9 cellular contexts compared by ENCODE assay signal in the genomic region with DNA sequence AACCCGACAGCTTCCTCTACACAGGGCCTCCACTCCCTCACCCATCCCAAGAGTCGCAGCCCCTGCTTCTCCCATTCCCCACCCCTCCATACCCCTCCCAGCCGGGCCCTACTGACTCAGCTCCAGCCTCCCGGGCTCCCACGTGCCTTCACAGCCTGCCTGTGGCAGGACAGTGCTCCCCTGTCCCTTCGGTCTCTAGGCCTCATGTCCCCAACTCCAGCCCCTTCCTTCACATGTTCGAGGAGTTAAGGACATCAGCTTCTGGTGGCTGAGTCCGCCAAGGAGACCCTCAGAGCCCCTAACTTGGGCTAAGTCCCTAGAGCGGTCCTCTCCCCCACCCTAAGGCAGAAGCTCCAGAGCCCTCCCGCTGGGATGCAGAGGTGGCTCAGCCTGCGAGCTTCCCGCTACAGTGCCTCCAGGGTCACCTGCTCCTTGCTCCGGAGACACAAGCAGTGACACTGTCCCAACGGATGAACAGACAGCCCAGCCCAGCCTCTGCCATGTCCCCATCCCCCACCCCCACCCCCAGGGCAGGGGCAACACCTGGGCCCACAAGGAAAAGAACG. TPM values are rescaled to one million over a fixed set of nuclear protein-coding genes. Genes with fewer than 3 reads are reported as not detected.
DNase-seq lines count a peak whose midpoint lies in the region; ATAC-seq, FAIRE-seq and TF ChIP-seq lines count a peak whose summit lies in the region.
"Had no signal": no experiment of that assay in that cellular context is flagged by ENCODE, and none has a peak within 500 bp of the region (broad histone marks: within the 10 kb centered on the region; RNA-seq: fewer than 3 reads in every experiment).

No MANE protein-coding gene starts in this region.

- DNase-seq in stimulated activated naive CD8-positive, alpha-beta T cell treated with anti-CD3 and anti-CD28 coated beads, Interleukin-15, Interleukin-2, amounts not matched to agents 100 U/mL and 50 U/mL, for 24 hours = no peak
- DNase-seq in cerebellar cortex (ENCODE audit: low spot score) (peak; percentile 48), mesothelial cell of epicardium (ENCODE audit: low spot score in 2 of 2, unreplicated experiment in 2 of 2) (no peak), GOT3 (lab: John Stamatoyannopoulos, UW) (no peak), D721Med (ENCODE audit: insufficient read length, low spot score) (no peak), RPMI8226 (no peak)

- H3K4me3 Mint-ChIP-seq in stimulated activated naive CD8-positive, alpha-beta T cell treated with anti-CD3 and anti-CD28 coated beads, Interleukin-15, Interleukin-2, amounts not matched to agents 100 ng/mL and 50 ng/mL, for 24 hours = peak overlapping the region; percentile 37
- peak overlapping the region; percentile 99 for H3K4me3 Mint-ChIP-seq in mesothelial cell of epicardium

- H3K27me3 Mint-ChIP-seq in stimulated activated naive CD8-positive, alpha-beta T cell treated with anti-CD3 and anti-CD28 coated beads, Interleukin-15, Interleukin-2, amounts not matched to agents 100 ng/mL and 50 ng/mL, for 24 hours = peaks cover 49% of the 10 kb centered on the region
- no peaks in the 10 kb centered on the region for H3K27me3 Mint-ChIP-seq in mesothelial cell of epicardium (ENCODE audit: low read depth)

- peaks cover 55% of the 10 kb centered on the region for H3K4me1 Mint-ChIP-seq in stimulated activated naive CD8-positive, alpha-beta T cell treated with anti-CD3 and anti-CD28 coated beads, Interleukin-15, Interleukin-2, amounts not matched to agents 100 ng/mL and 50 ng/mL, for 24 hours (ENCODE audit: low read depth)
- H3K4me1 Mint-ChIP-seq in mesothelial cell of epicardium = peaks cover 64% of the 10 kb centered on the region

- no peak for FAIRE-seq in D721Med (lab: Jason Lieb, UNC)
- FAIRE-seq: TTC549 had no signal

- no peaks in the 10 kb centered on the region for H3K36me3 Mint-ChIP-seq in stimulated activated naive CD8-positive, alpha-beta T cell treated with anti-CD3 and anti-CD28 coated beads, Interleukin-15, Interleukin-2, amounts not matched to agents 100 ng/mL and 50 ng/mL, for 24 hours (ENCODE audit: low read depth)
- no peaks in the 10 kb centered on the region for H3K36me3 Mint-ChIP-seq in mesothelial cell of epicardium

- H3K9me3 Mint-ChIP-seq in stimulated activated naive CD8-positive, alpha-beta T cell treated with anti-CD3 and anti-CD28 coated beads, Interleukin-15, Interleukin-2, amounts not matched to agents 100 ng/mL and 50 ng/mL, for 24 hours = no peaks in the 10 kb centered on the region
- H3K9me3 Mint-ChIP-seq in mesothelial cell of epicardium = no peaks in the 10 kb centered on the region

- TF ChIP-seq CTCF in mesothelial cell of epicardium (IDR thresholded peaks at IDR 0.05; ENCODE audit: unreplicated experiment) (no peak), D721Med (IDR thresholded peaks at IDR 0.05; ENCODE audit: insufficient read depth, missing control alignments) (no peak)

- no peak for ATAC-seq in stimulated activated naive CD8-positive, alpha-beta T cell treated with anti-CD3 and anti-CD28 coated beads, Interleukin-15, Interleukin-2, amounts not matched to agents 100 U/mL and 50 U/mL, for 24 hours
- no peak for ATAC-seq in GM21390 (IDR thresholded peaks at IDR 0.05; ENCODE audit: unreplicated experiment)

- H3K27ac Mint-ChIP-seq in stimulated activated naive CD8-positive, alpha-beta T cell treated with anti-CD3 and anti-CD28 coated beads, Interleukin-15, Interleukin-2, amounts not matched to agents 100 ng/mL and 50 ng/mL, for 24 hours = no peak overlapping the region
- peak overlapping the region; percentile 92 for H3K27ac Mint-ChIP-seq in mesothelial cell of epicardium

RNA-seq across cellular contexts. Expression of gene SMARCD3, which starts 0.8 kb away (rescaled TPM):
- 114 to 119 TPM (median 116 TPM) in 3 replicates for total RNA-seq in mesothelial cell of epicardium

RNA-seq across cellular contexts. Expression of gene CHPF2, which starts 15.4 kb away (rescaled TPM):
- total RNA-seq in mesothelial cell of epicardium = 55.1 to 56.5 TPM (median 56.2 TPM) in 3 replicates

RNA-seq across cellular contexts. Expression of gene ABCF2, which starts 20.7 kb away (rescaled TPM):
- 44.9 to 46.2 TPM (median 45.6 TPM) in 3 replicates for total RNA-seq in mesothelial cell of epicardium

RNA-seq across cellular contexts. Expression of gene H2BK1, which starts 37.4 kb away (rescaled TPM):
- not detected in 3 replicates for total RNA-seq in mesothelial cell of epicardium
